22 cellular contexts compared by ENCODE assay signal in the genomic region with DNA sequence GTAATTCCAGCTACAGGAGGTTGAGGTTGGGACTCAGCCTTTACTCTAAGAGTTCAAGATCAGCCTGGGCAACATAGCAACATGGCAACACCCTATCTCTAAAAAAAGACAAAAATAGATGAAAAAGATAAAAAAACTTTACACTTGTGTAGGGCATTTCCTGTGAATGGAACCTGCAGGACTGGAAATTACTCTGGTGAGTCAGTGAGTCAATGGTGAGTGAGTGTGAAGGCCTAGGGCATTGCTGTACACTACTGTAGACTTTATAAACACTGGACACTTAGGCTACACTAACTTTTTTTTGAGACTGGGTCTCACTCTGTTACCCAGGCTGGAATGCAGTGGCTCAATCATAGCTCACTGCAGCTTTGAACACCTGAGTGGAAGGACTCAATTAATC. TPM values are rescaled to one million over a fixed set of nuclear protein-coding genes. Genes with fewer than 3 reads are reported as not detected.
A peak's percentile ranks its signal among the peaks of the same experiment; 100 is the strongest.
DNase-seq lines count a peak whose midpoint lies in the region; ATAC-seq, FAIRE-seq and TF ChIP-seq lines count a peak whose summit lies in the region.
"Had no signal": no experiment of that assay in that cellular context is flagged by ENCODE, and none has a peak within 500 bp of the region (broad histone marks: within the 10 kb centered on the region; RNA-seq: fewer than 3 reads in every experiment).

No MANE protein-coding gene starts in this region.

- H3K27me3 ChIP-seq in endothelial cell of umbilical vein (ENCODE audit: control insufficient read depth in 2 of 2, insufficient read depth in 2 of 2, low read length in 2 of 2): peaks cover 0 to 3% of the 10 kb centered on the region in 2 experiments
- H3K27me3 ChIP-seq in mesenchymal stem cell (ENCODE audit: control insufficient read depth in 1 of 2, insufficient read depth in 1 of 2, low read length in 2 of 2): no peaks in the 10 kb centered on the region
- H3K27me3 ChIP-seq: transverse colon had no signal

- no peak overlapping the region for H2BK5ac ChIP-seq in mesenchymal stem cell (ENCODE audit: low read depth, low read length, poor library complexity, severe bottlenecking)

- POLR2A ChIA-PET in endothelial cell of umbilical vein (lab: Charles Lee): interaction anchor here (0.6 kb wide), 1 partner anchor 54 kb away, joined by 4 read pairs; no protein-coding TSS in a partner anchor

- H3K79me1 ChIP-seq in mesenchymal stem cell (replicated peaks; ENCODE audit: low read length, poor library complexity, severe bottlenecking): no peaks in the 10 kb centered on the region

- H3K36me3 ChIP-seq in endothelial cell of umbilical vein (ENCODE audit: control insufficient read depth in 2 of 2, extremely low read depth in 1 of 2, insufficient read depth in 2 of 2, low read length in 2 of 2) (no peaks in the 10 kb centered on the region), mesenchymal stem cell (ENCODE audit: control insufficient read depth in 1 of 2, insufficient read depth in 2 of 2, low read depth in 1 of 2, low read length in 2 of 2) (no peaks in the 10 kb centered on the region)
- H3K36me3 ChIP-seq: transverse colon had no signal

- H3K14ac ChIP-seq in mesenchymal stem cell (ENCODE audit: low read length in 2 of 2): no peak overlapping the region

- no peak overlapping the region for H3K18ac ChIP-seq in mesenchymal stem cell (ENCODE audit: low read depth in 1 of 2, low read length in 2 of 2)

- no peak overlapping the region for H3K23ac ChIP-seq in mesenchymal stem cell (ENCODE audit: low read length in 2 of 2)

- H2AFZ ChIP-seq in endothelial cell of umbilical vein (ENCODE audit: low read depth, low read length): no peak overlapping the region
- H2AFZ ChIP-seq in mesenchymal stem cell (ENCODE audit: low read depth, low read length): no peak overlapping the region

- H3K4me1 ChIP-seq in endothelial cell of umbilical vein (ENCODE audit: control insufficient read depth, extremely low read depth, insufficient read depth, low read length) (peaks cover 24% of the 10 kb centered on the region), mesenchymal stem cell (ENCODE audit: control insufficient read depth, insufficient read depth, low read depth, low read length) (peaks cover 19% of the 10 kb centered on the region)
- H3K4me1 ChIP-seq: transverse colon had no signal

- no peak overlapping the region for H2BK12ac ChIP-seq in mesenchymal stem cell (ENCODE audit: low read length in 2 of 2)

- no peak overlapping the region for H4K8ac ChIP-seq in mesenchymal stem cell (ENCODE audit: low read length)

- H4K20me1 ChIP-seq in endothelial cell of umbilical vein (replicated peaks; ENCODE audit: control insufficient read depth, extremely low read depth, insufficient read depth, low read length): no peaks in the 10 kb centered on the region

- no peaks in the 10 kb centered on the region for H3K79me2 ChIP-seq in endothelial cell of umbilical vein (ENCODE audit: control insufficient read depth, insufficient read depth, low read length)

- CTCF ChIA-PET in endothelial cell of umbilical vein (lab: Charles Lee): no interaction called here

- no peak overlapping the region for H4K91ac ChIP-seq in mesenchymal stem cell (ENCODE audit: low read length)

- H3K4me3 ChIP-seq in endothelial cell of umbilical vein (replicated peaks in 1 of 3; ENCODE audit: insufficient read depth in 1 of 3, low read depth in 1 of 3, low read length in 3 of 3) (no peak overlapping the region), mesenchymal stem cell (ENCODE audit: insufficient read depth in 1 of 2, low read depth in 1 of 2, low read length in 2 of 2) (no peak overlapping the region)
- H3K4me3 ChIP-seq: transverse colon had no signal

- intact Hi-C loops in endothelial cell of umbilical vein (cut with micrococcal nuclease): no loop called here

- ATAC-seq in HG02840 (IDR thresholded peaks at IDR 0.05; ENCODE audit: low FRiP score, unreplicated experiment) (no peak), HG03520 (IDR thresholded peaks at IDR 0.05; ENCODE audit: unreplicated experiment) (no peak)

- H2BK120ac ChIP-seq in mesenchymal stem cell (ENCODE audit: low read depth, low read length): no peak overlapping the region

- dilution Hi-C loops in endothelial cell of umbilical vein (cut with MboI; ENCODE audit: extremely low pct_ligation_motif_present, low sequenced_read_pairs): no loop called here

- no peak for TF ChIP-seq CTCF in endothelial cell of umbilical vein (IDR thresholded peaks at IDR 0.05; ENCODE audit: extremely low read depth in 1 of 2, insufficient read depth in 1 of 2, low read depth in 1 of 2, low read length in 2 of 2)

- H3K9ac ChIP-seq in endothelial cell of umbilical vein (replicated peaks; ENCODE audit: extremely low read depth, insufficient read depth, low read length): no peak overlapping the region
- no peak overlapping the region for H3K9ac ChIP-seq in mesenchymal stem cell (ENCODE audit: low read length)

- DNase-seq in HCEC 1CT (peak; percentile 65), RCC 7860 (ENCODE audit: low spot score) (peak; percentile 66), endothelial cell of umbilical vein (ENCODE audit: low read depth, low spot score) (peak; percentile 18), mesenchymal stem cell (peak; percentile 88), NCI-H748 treated with DMSO at 0.1 percent for 48 hours (lab: John Stamatoyannopoulos, UW) (no peak), putamen (ENCODE audit: low spot score) (no peak)
- DNase-seq: activated CD4-positive, alpha-beta T cell treated with anti-CD3 and anti-CD28 coated beads, Interleukin-2, amount 10 ng/mL, durations not matched to agents 7 days and 5 days; activated naive CD8-positive, alpha-beta T cell treated with anti-CD3 and anti-CD28 coated beads, Interleukin-2, amount 10 ng/mL, durations not matched to agents 7 days and 5 days; activated T-cell treated with anti-CD3 and anti-CD28 coated beads, Interleukin-2, amount 50 U/mL, for 24 hours; endodermal cell; glutamatergic neuron; GOT3; NCI-H1048; NCI-H82; SHP77; stimulated activated CD4-positive, alpha-beta T cell treated with anti-CD3 and anti-CD28 coated beads, Interleukin-4, amount 100 ng/mL, for 4 hours; T-helper 9 cell; transverse colon had no signal

- H3K9me1 ChIP-seq in endothelial cell of umbilical vein (replicated peaks; ENCODE audit: control insufficient read depth, extremely low read depth, insufficient read depth, low read length): no peaks in the 10 kb centered on the region

- H3K27ac ChIP-seq in endothelial cell of umbilical vein (ENCODE audit: insufficient read depth, low read depth, low read length) (no peak overlapping the region), mesenchymal stem cell (ENCODE audit: low read length, poor library complexity, severe bottlenecking) (peak overlapping the region; percentile 50)
- H3K27ac ChIP-seq: C4-2B, transverse colon had no signal

- H3K9me3 ChIP-seq in endothelial cell of umbilical vein (replicated peaks; ENCODE audit: control insufficient read depth, insufficient read depth, low read length): no peaks in the 10 kb centered on the region
- H3K9me3 ChIP-seq in mesenchymal stem cell (ENCODE audit: control insufficient read depth, low read length): no peaks in the 10 kb centered on the region
- H3K9me3 ChIP-seq: transverse colon had no signal

- H3K4me2 ChIP-seq in endothelial cell of umbilical vein (ENCODE audit: insufficient read depth, low read length) (no peak overlapping the region), mesenchymal stem cell (ENCODE audit: low read length, poor library complexity, severe bottlenecking) (no peak overlapping the region)

- no peak for TF ChIP-seq POLR2A in endothelial cell of umbilical vein (IDR thresholded peaks at IDR 0.05; ENCODE audit: low read depth, low read length)

- FAIRE-seq in RCC 7860 (lab: Jason Lieb, UNC) (peak; percentile 77), endothelial cell of umbilical vein (lab: Jason Lieb, UNC) (peak; percentile 55)

- no peak overlapping the region for H2BK15ac ChIP-seq in mesenchymal stem cell (ENCODE audit: low read depth, poor library complexity, severe bottlenecking)

- H3K4ac ChIP-seq in mesenchymal stem cell (ENCODE audit: low read depth in 1 of 2, low read length in 2 of 2): no peak overlapping the region

- H2AK5ac ChIP-seq in mesenchymal stem cell (ENCODE audit: low read length, severe bottlenecking): no peak overlapping the region

- no TSS peak for BruUV-seq in endothelial cell of umbilical vein (replicated peaks; lab: Mats Ljungman, UMichigan)

RNA-seq across cellular contexts. Expression of gene ARSI, which starts 19.5 kb away (rescaled TPM):
- 0.20 TPM in 1 of 2 replicates, not detected in the other for total RNA-seq in endothelial cell of umbilical vein
- polyA plus RNA-seq in endothelial cell of umbilical vein: 0.03 and 0.17 TPM in 2 replicates
- polyA plus RNA-seq in endothelial cell of umbilical vein (2011; cell fraction: cytosol; rRNA removed): 0.06 and 0.07 TPM in 2 replicates
- polyA plus RNA-seq in endothelial cell of umbilical vein (2011; cell fraction: nucleus; rRNA removed): 0.10 TPM in 1 of 2 replicates, not detected in the other
- 0.29 and 0.57 TPM in 2 replicates for polyA plus RNA-seq in endothelial cell of umbilical vein (2012)
- polyA minus RNA-seq in endothelial cell of umbilical vein: not detected in 2 replicates
- not detected for polyA minus RNA-seq in endothelial cell of umbilical vein (2011; cell fraction: cytosol; rRNA and poly(A)+ RNA removed)
- polyA minus RNA-seq in endothelial cell of umbilical vein (2011; cell fraction: nucleus; rRNA and poly(A)+ RNA removed): not detected in 2 replicates
- polyA plus RNA-seq in mesenchymal stem cell (2013, experiment 1 of 2): 1.6 TPM
- 1.5 TPM for polyA plus RNA-seq in mesenchymal stem cell (2013, experiment 2 of 2)
- total RNA-seq: activated CD4-positive, alpha-beta T cell treated with anti-CD3 and anti-CD28 coated beads, Interleukin-2, amount 10 ng/mL, durations not matched to agents 7 days and 5 days; activated naive CD8-positive, alpha-beta T cell treated with anti-CD3 and anti-CD28 coated beads, Interleukin-2, amount 10 ng/mL, durations not matched to agents 7 days and 5 days had no signal
- polyA plus RNA-seq: IgD-negative memory B cell had no signal

RNA-seq across cellular contexts. Expression of gene CAMK2A, which starts 32.6 kb away (rescaled TPM):
- total RNA-seq in endothelial cell of umbilical vein: not detected in 2 replicates
- not detected in 2 replicates for polyA plus RNA-seq in endothelial cell of umbilical vein
- not detected in 2 replicates for polyA plus RNA-seq in endothelial cell of umbilical vein (2011; cell fraction: cytosol; rRNA removed)
- not detected in 2 replicates for polyA plus RNA-seq in endothelial cell of umbilical vein (2011; cell fraction: nucleus; rRNA removed)
- not detected in 2 replicates for polyA plus RNA-seq in endothelial cell of umbilical vein (2012)
- polyA minus RNA-seq in endothelial cell of umbilical vein: not detected in 2 replicates
- polyA minus RNA-seq in endothelial cell of umbilical vein (2011; cell fraction: cytosol; rRNA and poly(A)+ RNA removed): not detected
- polyA minus RNA-seq in endothelial cell of umbilical vein (2011; cell fraction: nucleus; rRNA and poly(A)+ RNA removed): not detected in 2 replicates
- polyA plus RNA-seq in mesenchymal stem cell (2013, experiment 1 of 2): 0.65 TPM
- 0.47 TPM for polyA plus RNA-seq in mesenchymal stem cell (2013, experiment 2 of 2)
- total RNA-seq: activated CD4-positive, alpha-beta T cell treated with anti-CD3 and anti-CD28 coated beads, Interleukin-2, amount 10 ng/mL, durations not matched to agents 7 days and 5 days; activated naive CD8-positive, alpha-beta T cell treated with anti-CD3 and anti-CD28 coated beads, Interleukin-2, amount 10 ng/mL, durations not matched to agents 7 days and 5 days had no signal
- polyA plus RNA-seq: IgD-negative memory B cell had no signal

RNA-seq across cellular contexts. Expression of gene TCOF1, which starts 35.3 kb away (rescaled TPM):
- 47.2 and 52.0 TPM in 2 replicates for total RNA-seq in endothelial cell of umbilical vein
- 10.5 and 11.2 TPM in 2 replicates for polyA plus RNA-seq in endothelial cell of umbilical vein
- 15.9 and 16.3 TPM in 2 replicates for polyA plus RNA-seq in endothelial cell of umbilical vein (2011; cell fraction: cytosol; rRNA removed)
- 42.8 and 47.0 TPM in 2 replicates for polyA plus RNA-seq in endothelial cell of umbilical vein (2011; cell fraction: nucleus; rRNA removed)
- polyA plus RNA-seq in endothelial cell of umbilical vein (2012): 21.7 and 23.2 TPM in 2 replicates
- polyA minus RNA-seq in endothelial cell of umbilical vein: 11.9 and 13.8 TPM in 2 replicates
- 31.6 TPM for polyA minus RNA-seq in endothelial cell of umbilical vein (2011; cell fraction: cytosol; rRNA and poly(A)+ RNA removed)
- polyA minus RNA-seq in endothelial cell of umbilical vein (2011; cell fraction: nucleus; rRNA and poly(A)+ RNA removed): 17.5 and 18.7 TPM in 2 replicates
- polyA plus RNA-seq in mesenchymal stem cell (2013, experiment 1 of 2): 14.3 TPM
- 13.1 TPM for polyA plus RNA-seq in mesenchymal stem cell (2013, experiment 2 of 2)

Comparison
In these comparisons a context has a peak if more than half of its experiments do, and no peak if none do; other contexts are left out.
1. DNase-seq: peak in HCEC 1CT (single experiment), RCC 7860 (single experiment), endothelial cell of umbilical vein (single experiment) and mesenchymal stem cell (single experiment); none in NCI-H748 treated with DMSO at 0.1 percent for 48 hours (single experiment) and putamen (single experiment).